ENCODE assay signal across 2 cellular contexts in the genomic region with DNA sequence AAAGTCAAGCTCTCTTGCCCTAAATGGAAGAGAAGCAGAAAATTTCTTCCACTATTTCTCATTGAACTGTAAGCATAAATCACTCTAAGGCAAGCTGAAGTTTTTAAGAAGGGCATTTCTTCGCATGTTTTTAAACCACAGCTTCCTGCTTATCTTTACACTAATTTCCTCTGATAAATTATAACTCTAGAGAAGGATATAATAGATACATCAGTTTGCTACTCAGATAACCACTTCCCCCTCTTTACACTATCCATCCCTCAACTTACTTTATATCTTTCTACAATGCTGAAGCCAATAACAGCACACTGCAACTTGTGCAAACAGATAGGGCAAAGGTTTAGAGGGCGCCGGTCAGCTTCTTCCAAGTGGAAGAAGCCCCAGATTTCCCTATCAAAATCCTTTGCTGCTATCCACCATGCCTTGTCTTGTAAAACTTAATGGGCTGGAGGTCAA.
TF ChIP-seq lines count a peak whose summit lies in the region.

No MANE protein-coding gene starts in this region.

TF ChIP-seq in liver, 16 proteins besides CTCF, POLR2A, EP300 and RAD21:
- TF ChIP-seq, protein P1, sequence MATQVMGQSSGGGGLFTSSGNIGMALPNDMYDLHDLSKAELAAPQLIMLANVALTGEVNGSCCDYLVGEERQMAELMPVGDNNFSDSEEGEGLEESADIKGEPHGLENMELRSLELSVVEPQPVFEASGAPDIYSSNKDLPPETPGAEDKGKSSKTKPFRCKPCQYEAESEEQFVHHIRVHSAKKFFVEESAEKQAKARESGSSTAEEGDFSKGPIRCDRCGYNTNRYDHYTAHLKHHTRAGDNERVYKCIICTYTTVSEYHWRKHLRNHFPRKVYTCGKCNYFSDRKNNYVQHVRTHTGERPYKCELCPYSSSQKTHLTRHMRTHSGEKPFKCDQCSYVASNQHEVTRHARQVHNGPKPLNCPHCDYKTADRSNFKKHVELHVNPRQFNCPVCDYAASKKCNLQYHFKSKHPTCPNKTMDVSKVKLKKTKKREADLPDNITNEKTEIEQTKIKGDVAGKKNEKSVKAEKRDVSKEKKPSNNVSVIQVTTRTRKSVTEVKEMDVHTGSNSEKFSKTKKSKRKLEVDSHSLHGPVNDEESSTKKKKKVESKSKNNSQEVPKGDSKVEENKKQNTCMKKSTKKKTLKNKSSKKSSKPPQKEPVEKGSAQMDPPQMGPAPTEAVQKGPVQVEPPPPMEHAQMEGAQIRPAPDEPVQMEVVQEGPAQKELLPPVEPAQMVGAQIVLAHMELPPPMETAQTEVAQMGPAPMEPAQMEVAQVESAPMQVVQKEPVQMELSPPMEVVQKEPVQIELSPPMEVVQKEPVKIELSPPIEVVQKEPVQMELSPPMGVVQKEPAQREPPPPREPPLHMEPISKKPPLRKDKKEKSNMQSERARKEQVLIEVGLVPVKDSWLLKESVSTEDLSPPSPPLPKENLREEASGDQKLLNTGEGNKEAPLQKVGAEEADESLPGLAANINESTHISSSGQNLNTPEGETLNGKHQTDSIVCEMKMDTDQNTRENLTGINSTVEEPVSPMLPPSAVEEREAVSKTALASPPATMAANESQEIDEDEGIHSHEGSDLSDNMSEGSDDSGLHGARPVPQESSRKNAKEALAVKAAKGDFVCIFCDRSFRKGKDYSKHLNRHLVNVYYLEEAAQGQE (IDR thresholded peaks at IDR 0.05), result no peak
- TF ChIP-seq FOXA1 (IDR thresholded peaks at IDR 0.05) (no peak), RXRA (IDR thresholded peaks at IDR 0.05) (peak in 1 of 2 donors; percentile 34), EGR1 (IDR thresholded peaks at IDR 0.05; ENCODE audit: low read depth in 2 of 2) (no peak), SP1 (IDR thresholded peaks at IDR 0.05) (peak; percentile 52), HNF4G (IDR thresholded peaks at IDR 0.05) (no peak), YY1 (IDR thresholded peaks at IDR 0.05) (peak; percentile 28), HNF4A (conservative IDR thresholded peaks at IDR 0.05) (peak; percentile 59 to 68), NR2F2 (IDR thresholded peaks at IDR 0.05) (peak; percentile 29), TAF1 (conservative IDR thresholded peaks at IDR 0.05) (no peak)
- TF ChIP-seq, protein P2, sequence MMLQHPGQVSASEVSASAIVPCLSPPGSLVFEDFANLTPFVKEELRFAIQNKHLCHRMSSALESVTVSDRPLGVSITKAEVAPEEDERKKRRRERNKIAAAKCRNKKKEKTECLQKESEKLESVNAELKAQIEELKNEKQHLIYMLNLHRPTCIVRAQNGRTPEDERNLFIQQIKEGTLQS (IDR thresholded peaks at IDR 0.05), result no peak

TF ChIP-seq in HepG2, 621 proteins besides CTCF, POLR2A, EP300 and RAD21 (continued from another document):
- TF ChIP-seq, protein P3, sequence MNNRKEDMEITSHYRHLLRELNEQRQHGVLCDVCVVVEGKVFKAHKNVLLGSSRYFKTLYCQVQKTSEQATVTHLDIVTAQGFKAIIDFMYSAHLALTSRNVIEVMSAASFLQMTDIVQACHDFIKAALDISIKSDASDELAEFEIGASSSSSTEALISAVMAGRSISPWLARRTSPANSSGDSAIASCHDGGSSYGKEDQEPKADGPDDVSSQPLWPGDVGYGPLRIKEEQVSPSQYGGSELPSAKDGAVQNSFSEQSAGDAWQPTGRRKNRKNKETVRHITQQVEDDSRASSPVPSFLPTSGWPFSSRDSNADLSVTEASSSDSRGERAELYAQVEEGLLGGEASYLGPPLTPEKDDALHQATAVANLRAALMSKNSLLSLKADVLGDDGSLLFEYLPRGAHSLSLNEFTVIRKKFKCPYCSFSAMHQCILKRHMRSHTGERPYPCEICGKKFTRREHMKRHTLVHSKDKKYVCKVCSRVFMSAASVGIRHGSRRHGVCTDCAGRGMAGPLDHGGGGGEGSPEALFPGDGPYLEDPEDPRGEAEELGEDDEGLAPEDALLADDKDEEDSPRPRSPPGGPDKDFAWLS (CRISPR knock-in tag; IDR thresholded peaks at IDR 0.05; ENCODE audit: borderline replicate concordance), result no peak
- TF ChIP-seq, protein P4, sequence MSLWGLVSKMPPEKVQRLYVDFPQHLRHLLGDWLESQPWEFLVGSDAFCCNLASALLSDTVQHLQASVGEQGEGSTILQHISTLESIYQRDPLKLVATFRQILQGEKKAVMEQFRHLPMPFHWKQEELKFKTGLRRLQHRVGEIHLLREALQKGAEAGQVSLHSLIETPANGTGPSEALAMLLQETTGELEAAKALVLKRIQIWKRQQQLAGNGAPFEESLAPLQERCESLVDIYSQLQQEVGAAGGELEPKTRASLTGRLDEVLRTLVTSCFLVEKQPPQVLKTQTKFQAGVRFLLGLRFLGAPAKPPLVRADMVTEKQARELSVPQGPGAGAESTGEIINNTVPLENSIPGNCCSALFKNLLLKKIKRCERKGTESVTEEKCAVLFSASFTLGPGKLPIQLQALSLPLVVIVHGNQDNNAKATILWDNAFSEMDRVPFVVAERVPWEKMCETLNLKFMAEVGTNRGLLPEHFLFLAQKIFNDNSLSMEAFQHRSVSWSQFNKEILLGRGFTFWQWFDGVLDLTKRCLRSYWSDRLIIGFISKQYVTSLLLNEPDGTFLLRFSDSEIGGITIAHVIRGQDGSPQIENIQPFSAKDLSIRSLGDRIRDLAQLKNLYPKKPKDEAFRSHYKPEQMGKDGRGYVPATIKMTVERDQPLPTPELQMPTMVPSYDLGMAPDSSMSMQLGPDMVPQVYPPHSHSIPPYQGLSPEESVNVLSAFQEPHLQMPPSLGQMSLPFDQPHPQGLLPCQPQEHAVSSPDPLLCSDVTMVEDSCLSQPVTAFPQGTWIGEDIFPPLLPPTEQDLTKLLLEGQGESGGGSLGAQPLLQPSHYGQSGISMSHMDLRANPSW (CRISPR knock-in tag; IDR thresholded peaks at IDR 0.05; ENCODE audit: borderline replicate concordance), result no peak
- TF ChIP-seq, protein P5, sequence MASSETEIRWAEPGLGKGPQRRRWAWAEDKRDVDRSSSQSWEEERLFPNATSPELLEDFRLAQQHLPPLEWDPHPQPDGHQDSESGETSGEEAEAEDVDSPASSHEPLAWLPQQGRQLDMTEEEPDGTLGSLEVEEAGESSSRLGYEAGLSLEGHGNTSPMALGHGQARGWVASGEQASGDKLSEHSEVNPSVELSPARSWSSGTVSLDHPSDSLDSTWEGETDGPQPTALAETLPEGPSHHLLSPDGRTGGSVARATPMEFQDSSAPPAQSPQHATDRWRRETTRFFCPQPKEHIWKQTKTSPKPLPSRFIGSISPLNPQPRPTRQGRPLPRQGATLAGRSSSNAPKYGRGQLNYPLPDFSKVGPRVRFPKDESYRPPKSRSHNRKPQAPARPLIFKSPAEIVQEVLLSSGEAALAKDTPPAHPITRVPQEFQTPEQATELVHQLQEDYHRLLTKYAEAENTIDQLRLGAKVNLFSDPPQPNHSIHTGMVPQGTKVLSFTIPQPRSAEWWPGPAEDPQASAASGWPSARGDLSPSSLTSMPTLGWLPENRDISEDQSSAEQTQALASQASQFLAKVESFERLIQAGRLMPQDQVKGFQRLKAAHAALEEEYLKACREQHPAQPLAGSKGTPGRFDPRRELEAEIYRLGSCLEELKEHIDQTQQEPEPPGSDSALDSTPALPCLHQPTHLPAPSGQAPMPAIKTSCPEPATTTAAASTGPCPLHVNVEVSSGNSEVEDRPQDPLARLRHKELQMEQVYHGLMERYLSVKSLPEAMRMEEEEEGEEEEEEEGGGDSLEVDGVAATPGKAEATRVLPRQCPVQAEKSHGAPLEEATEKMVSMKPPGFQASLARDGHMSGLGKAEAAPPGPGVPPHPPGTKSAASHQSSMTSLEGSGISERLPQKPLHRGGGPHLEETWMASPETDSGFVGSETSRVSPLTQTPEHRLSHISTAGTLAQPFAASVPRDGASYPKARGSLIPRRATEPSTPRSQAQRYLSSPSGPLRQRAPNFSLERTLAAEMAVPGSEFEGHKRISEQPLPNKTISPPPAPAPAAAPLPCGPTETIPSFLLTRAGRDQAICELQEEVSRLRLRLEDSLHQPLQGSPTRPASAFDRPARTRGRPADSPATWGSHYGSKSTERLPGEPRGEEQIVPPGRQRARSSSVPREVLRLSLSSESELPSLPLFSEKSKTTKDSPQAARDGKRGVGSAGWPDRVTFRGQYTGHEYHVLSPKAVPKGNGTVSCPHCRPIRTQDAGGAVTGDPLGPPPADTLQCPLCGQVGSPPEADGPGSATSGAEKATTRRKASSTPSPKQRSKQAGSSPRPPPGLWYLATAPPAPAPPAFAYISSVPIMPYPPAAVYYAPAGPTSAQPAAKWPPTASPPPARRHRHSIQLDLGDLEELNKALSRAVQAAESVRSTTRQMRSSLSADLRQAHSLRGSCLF (CRISPR knock-in tag; IDR thresholded peaks at IDR 0.05; ENCODE audit: borderline replicate concordance), result no peak
- no peak for TF ChIP-seq PITX1 (CRISPR knock-in tag; IDR thresholded peaks at IDR 0.05)
- TF ChIP-seq MZF1 (CRISPR knock-in tag; IDR thresholded peaks at IDR 0.05; ENCODE audit: borderline replicate concordance), result no peak
- no peak for TF ChIP-seq DPF2 (CRISPR knock-in tag; IDR thresholded peaks at IDR 0.05; ENCODE audit: borderline replicate concordance, low read depth)
- no peak for TF ChIP-seq ELF3 (CRISPR knock-in tag; IDR thresholded peaks at IDR 0.05)
